ENCODE assay signal across 17 cellular contexts in the genomic region with DNA sequence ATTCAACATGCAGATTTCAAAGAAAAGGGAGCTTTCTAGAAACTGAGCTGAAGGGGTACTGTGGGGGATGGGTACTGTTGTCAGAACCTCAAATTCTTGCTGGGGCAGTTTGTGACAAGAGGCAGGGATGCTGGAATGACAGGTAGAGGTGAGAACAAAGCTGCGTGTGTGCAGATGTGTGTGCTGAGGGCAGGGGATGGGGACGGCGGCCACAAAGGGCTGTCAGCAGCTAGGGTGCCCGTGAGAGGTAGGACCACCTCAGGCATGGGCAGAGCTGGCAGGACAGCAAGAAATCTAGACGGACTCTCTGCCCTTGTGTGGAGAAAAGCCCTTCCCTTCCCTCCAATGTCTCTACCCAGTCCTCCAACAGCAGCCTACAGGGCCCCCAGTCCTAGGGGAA. TPM values are rescaled to one million over a fixed set of nuclear protein-coding genes. Genes with fewer than 3 reads are reported as not detected.
DNase-seq lines count a peak whose midpoint lies in the region; ATAC-seq and TF ChIP-seq lines count a peak whose summit lies in the region.
"Had no signal": no experiment of that assay in that cellular context is flagged by ENCODE, and none has a peak within 500 bp of the region (broad histone marks: within the 10 kb centered on the region; RNA-seq: fewer than 3 reads in every experiment).

No MANE protein-coding gene starts in this region.

- no peak overlapping the region for H3K23ac ChIP-seq in neuronal stem cell (ENCODE audit: low read depth, low read length, poor library complexity)

- H3K4me1 Mint-ChIP-seq in Caco-2 (ENCODE audit: low read depth, unreplicated experiment) (no peaks in the 10 kb centered on the region), IgD-negative memory B cell (peaks cover 0 to 2% (median 0%) of the 10 kb centered on the region in 3 donors)

- in situ Hi-C loops in mammary epithelial cell (cut with MboI; ENCODE audit: low sequenced_read_pairs in 2 of 2) = no loop called here

- H2BK12ac ChIP-seq in neuronal stem cell (ENCODE audit: low read length) = no peak overlapping the region

- no peak overlapping the region for H2BK15ac ChIP-seq in neuronal stem cell (ENCODE audit: low read length)

- no peak overlapping the region for H3K18ac ChIP-seq in neuronal stem cell (ENCODE audit: low read length)

- H4K20me1 ChIP-seq in mammary epithelial cell (ENCODE audit: insufficient read depth, low read length) = no peaks in the 10 kb centered on the region

- CTCF ChIA-PET in Caco-2 (lab: Charles Lee) (interaction anchor here (0.7 kb wide), 1 partner anchor 201 kb away, joined by 5 read pairs; no protein-coding TSS in a partner anchor), mammary epithelial cell (lab: Charles Lee; ENCODE audit: low non-redundant PET) (no interaction called here)

- H2BK120ac ChIP-seq in neuronal stem cell (ENCODE audit: low read depth, low read length) = no peak overlapping the region

- peaks cover 9% of the 10 kb centered on the region for H3K79me2 ChIP-seq in mammary epithelial cell (ENCODE audit: insufficient read depth, low read length)

- H2AFZ ChIP-seq in mammary epithelial cell (ENCODE audit: low read depth, low read length) (no peak overlapping the region), neuronal stem cell (ENCODE audit: low read length) (no peak overlapping the region)

- H4K8ac ChIP-seq in neuronal stem cell (ENCODE audit: low read depth, low read length) = no peak overlapping the region

- H3K9me3 Mint-ChIP-seq in Caco-2 (ENCODE audit: unreplicated experiment) = no peaks in the 10 kb centered on the region
- no peaks in the 10 kb centered on the region for H3K9me3 Mint-ChIP-seq in IgD-negative memory B cell

- H3K4me3 Mint-ChIP-seq in Caco-2 (ENCODE audit: unreplicated experiment) = no peak overlapping the region
- no peak overlapping the region for H3K4me3 Mint-ChIP-seq in IgD-negative memory B cell

- no peak overlapping the region for H3K4ac ChIP-seq in neuronal stem cell (ENCODE audit: low read length)

- H3K27ac ChIP-seq in mammary epithelial cell (ENCODE audit: insufficient read depth, low read depth, low read length) (no peak overlapping the region), neuronal stem cell (replicated peaks; ENCODE audit: low read length) (no peak overlapping the region)
- H3K27ac ChIP-seq: C4-2B, SJSA1 had no signal

- H3K9me3 ChIP-seq in Caco-2 (no peaks in the 10 kb centered on the region), mammary epithelial cell (replicated peaks; ENCODE audit: insufficient read depth, low read length) (no peaks in the 10 kb centered on the region), neuronal stem cell (replicated peaks in 1 of 2; ENCODE audit: control insufficient read depth in 2 of 2, insufficient read depth in 1 of 2, low read depth in 1 of 2, low read length in 2 of 2) (no peaks in the 10 kb centered on the region)
- H3K9me3 ChIP-seq: SJSA1 had no signal

- TF ChIP-seq CTCF in Caco-2 (IDR thresholded peaks at IDR 0.05; ENCODE audit: insufficient read depth in 1 of 2, low read depth in 1 of 2, low read length in 1 of 2, severe bottlenecking in 1 of 2, unreplicated experiment in 1 of 2) = no peak
- TF ChIP-seq CTCF in mammary epithelial cell (conservative IDR thresholded peaks at IDR 0.05 in 1 of 2, IDR thresholded peaks at IDR 0.05 in 1 of 2; ENCODE audit: extremely low read depth in 1 of 2, insufficient read depth in 1 of 2, low read depth in 1 of 2, low read length in 2 of 2) = no peak

- H3K36me3 ChIP-seq in Caco-2 (ENCODE audit: control insufficient read depth, insufficient read depth, low read length) = peaks cover 3% of the 10 kb centered on the region; the same call in 1 of the 2 replicates
- peaks cover 31% of the 10 kb centered on the region for H3K36me3 ChIP-seq in mammary epithelial cell (ENCODE audit: insufficient read depth, low read length)
- peaks cover 32 to 52% of the 10 kb centered on the region in 2 donors for H3K36me3 ChIP-seq in neuronal stem cell (replicated peaks in 1 of 2; ENCODE audit: control insufficient read depth in 2 of 2, insufficient read depth in 2 of 2, low read length in 2 of 2)

- no peak overlapping the region for H2AK5ac ChIP-seq in neuronal stem cell (ENCODE audit: low read depth, low read length)

- H3K27ac Mint-ChIP-seq in Caco-2 (ENCODE audit: unreplicated experiment) = no peak overlapping the region
- peak overlapping the region in 2 of 3 donors; percentile 23 to 74 for H3K27ac Mint-ChIP-seq in IgD-negative memory B cell

- ATAC-seq in GM19463 (IDR thresholded peaks at IDR 0.05; ENCODE audit: unreplicated experiment) = no peak
- ATAC-seq: HepG2 had no signal

- TSS peak; percentile 36 for BruUV-seq in Caco-2 (replicated peaks; lab: Mats Ljungman, UMichigan)
- BruUV-seq in mammary epithelial cell (replicated peaks; lab: Mats Ljungman, UMichigan) = TSS peak; percentile 54

- H4K91ac ChIP-seq in neuronal stem cell (ENCODE audit: low read depth, low read length, poor library complexity) = no peak overlapping the region

- H3K4me2 ChIP-seq in mammary epithelial cell (ENCODE audit: insufficient read depth, low read depth, low read length) = no peak overlapping the region
- no peak overlapping the region for H3K4me2 ChIP-seq in neuronal stem cell (ENCODE audit: insufficient read depth, low read length, poor library complexity, severe bottlenecking)

- H3K36me3 Mint-ChIP-seq in Caco-2 (ENCODE audit: insufficient read depth, unreplicated experiment) (peaks cover 59% of the 10 kb centered on the region), IgD-negative memory B cell (peaks cover 2% of the 10 kb centered on the region)

- H3K4me1 ChIP-seq in Caco-2 (no peaks in the 10 kb centered on the region), mammary epithelial cell (ENCODE audit: insufficient read depth, low read length) (peaks cover 2% of the 10 kb centered on the region), neuronal stem cell (ENCODE audit: control insufficient read depth in 2 of 2, insufficient read depth in 1 of 2, low read depth in 1 of 2, low read length in 2 of 2) (no peaks in the 10 kb centered on the region)
- H3K4me1 ChIP-seq: SJSA1 had no signal

- peak overlapping the region; percentile 38 for H3K14ac ChIP-seq in neuronal stem cell (ENCODE audit: low read length)

- POLR2A ChIA-PET in Caco-2 (lab: Charles Lee) = no interaction called here

- no peaks in the 10 kb centered on the region for H3K27me3 ChIP-seq in Caco-2 (replicated peaks; ENCODE audit: control insufficient read depth, insufficient read depth, low read length)
- no peaks in the 10 kb centered on the region for H3K27me3 ChIP-seq in mammary epithelial cell (ENCODE audit: insufficient read depth, low read length)
- H3K27me3 ChIP-seq in neuronal stem cell (ENCODE audit: control insufficient read depth in 3 of 3, insufficient read depth in 3 of 3, low read depth in 1 of 3, low read length in 3 of 3) = no peaks in the 10 kb centered on the region
- H3K27me3 ChIP-seq: SJSA1 had no signal

- peaks cover 2% of the 10 kb centered on the region for H3K79me1 ChIP-seq in neuronal stem cell (ENCODE audit: low read depth, low read length)

- H3K4me3 ChIP-seq in Caco-2 (ENCODE audit: low read depth, low read length) (no peak overlapping the region), mammary epithelial cell (replicated peaks in 1 of 3; ENCODE audit: insufficient read depth in 1 of 3, low read depth in 2 of 3, low read length in 3 of 3) (no peak overlapping the region), neuronal stem cell (ENCODE audit: low read length in 2 of 2) (no peak overlapping the region)
- H3K4me3 ChIP-seq: SJSA1 had no signal

- no peak overlapping the region for H2BK5ac ChIP-seq in neuronal stem cell (ENCODE audit: low read length)

- 63% methylated on average over 5 of the region's 5 CpGs for WGBS in mammary epithelial cell (ENCODE audit: low coverage, missing lambda C conversion rate)
- no CpG with 5 or more reads among the region's 5 CpGs for WGBS in neuronal stem cell (ENCODE audit: extremely low coverage in 2 of 2, insufficient read length in 2 of 2, insufficient replicate concordance in 1 of 2), 2 donors

- no peaks in the 10 kb centered on the region for H3K27me3 Mint-ChIP-seq in Caco-2 (ENCODE audit: insufficient read depth, unreplicated experiment)
- H3K27me3 Mint-ChIP-seq in IgD-negative memory B cell = no peaks in the 10 kb centered on the region

- H3K9ac ChIP-seq in mammary epithelial cell (ENCODE audit: insufficient read depth, low read length) (no peak overlapping the region), neuronal stem cell (ENCODE audit: low read depth, low read length, poor library complexity) (peak overlapping the region; percentile 60)

- intact Hi-C loops in Caco-2 (cut with micrococcal nuclease; ENCODE audit: unreplicated experiment) (no loop called here), mammary epithelial cell (cut with micrococcal nuclease) (no loop called here)

- DNase-seq in Caco-2 (no peak), mammary epithelial cell (no peak), neuronal stem cell (ENCODE audit: low spot score) (no peak), SW 1271 (lab: John Stamatoyannopoulos, UW) (no peak), cerebellum (ENCODE audit: low spot score) (no peak)
- DNase-seq: ACHN, AML-193, DMS 273 treated with DMSO at 0.1 percent for 48 hours, NCI-H1092 treated with DMSO at 0.1 percent for 48 hours, NCI-H1694 treated with DMSO at 0.1 percent for 48 hours, NCI-H2227 treated with DMSO at 0.1 percent for 48 hours, NCI-H524 treated with DMSO at 0.1 percent for 48 hours had no signal

- dilution Hi-C loops in mammary epithelial cell (cut with HindIII; ENCODE audit: low sequenced_read_pairs) = no loop called here

RNA-seq across cellular contexts. Expression of a gene that starts 14.4 kb away (rescaled TPM):
- total RNA-seq in Caco-2 (2022) = 85.2 and 85.7 TPM in 2 replicates
- 22.4 TPM for polyA plus RNA-seq in IgD-negative memory B cell
- total RNA-seq in mammary epithelial cell = 10 to 100 TPM; 34.5 to 68.4 TPM
- 20.4 TPM for polyA plus RNA-seq in mammary epithelial cell
- polyA minus RNA-seq in mammary epithelial cell = 55.8 TPM
- 47.6 TPM for polyA plus RNA-seq in neuronal stem cell (2013, experiment 1 of 2)
- polyA plus RNA-seq in neuronal stem cell (2013, experiment 2 of 2) = 47.3 TPM
- 43.6 TPM for total RNA-seq in cerebellum

RNA-seq across cellular contexts. Expression of a gene that starts 21.0 kb away (rescaled TPM):
- 74.5 and 74.6 TPM in 2 replicates for total RNA-seq in Caco-2 (2022)
- polyA plus RNA-seq in IgD-negative memory B cell = 78.5 TPM
- 10 to 100 TPM; 25.5 to 57.8 TPM for total RNA-seq in mammary epithelial cell
- polyA plus RNA-seq in mammary epithelial cell = 61.3 TPM
- polyA minus RNA-seq in mammary epithelial cell = 31.0 TPM
- polyA plus RNA-seq in neuronal stem cell (2013, experiment 1 of 2) = 49.2 TPM
- 49.9 TPM for polyA plus RNA-seq in neuronal stem cell (2013, experiment 2 of 2)
- 8.9 TPM for total RNA-seq in cerebellum

RNA-seq across cellular contexts. Expression of a gene that starts 41.9 kb away (rescaled TPM):
- total RNA-seq in Caco-2 (2022) (74.8 and 76.8 TPM in 2 replicates), mammary epithelial cell (10 to 100 TPM; 30.0 to 34.5 TPM), cerebellum (22.8 TPM)
- polyA plus RNA-seq in IgD-negative memory B cell (21.3 TPM), mammary epithelial cell (36.8 TPM)
- polyA minus RNA-seq in mammary epithelial cell = 41.8 TPM
- polyA plus RNA-seq in neuronal stem cell (2013, experiment 1 of 2) = 26.1 TPM
- 23.8 TPM for polyA plus RNA-seq in neuronal stem cell (2013, experiment 2 of 2)
